In the genomic region with DNA sequence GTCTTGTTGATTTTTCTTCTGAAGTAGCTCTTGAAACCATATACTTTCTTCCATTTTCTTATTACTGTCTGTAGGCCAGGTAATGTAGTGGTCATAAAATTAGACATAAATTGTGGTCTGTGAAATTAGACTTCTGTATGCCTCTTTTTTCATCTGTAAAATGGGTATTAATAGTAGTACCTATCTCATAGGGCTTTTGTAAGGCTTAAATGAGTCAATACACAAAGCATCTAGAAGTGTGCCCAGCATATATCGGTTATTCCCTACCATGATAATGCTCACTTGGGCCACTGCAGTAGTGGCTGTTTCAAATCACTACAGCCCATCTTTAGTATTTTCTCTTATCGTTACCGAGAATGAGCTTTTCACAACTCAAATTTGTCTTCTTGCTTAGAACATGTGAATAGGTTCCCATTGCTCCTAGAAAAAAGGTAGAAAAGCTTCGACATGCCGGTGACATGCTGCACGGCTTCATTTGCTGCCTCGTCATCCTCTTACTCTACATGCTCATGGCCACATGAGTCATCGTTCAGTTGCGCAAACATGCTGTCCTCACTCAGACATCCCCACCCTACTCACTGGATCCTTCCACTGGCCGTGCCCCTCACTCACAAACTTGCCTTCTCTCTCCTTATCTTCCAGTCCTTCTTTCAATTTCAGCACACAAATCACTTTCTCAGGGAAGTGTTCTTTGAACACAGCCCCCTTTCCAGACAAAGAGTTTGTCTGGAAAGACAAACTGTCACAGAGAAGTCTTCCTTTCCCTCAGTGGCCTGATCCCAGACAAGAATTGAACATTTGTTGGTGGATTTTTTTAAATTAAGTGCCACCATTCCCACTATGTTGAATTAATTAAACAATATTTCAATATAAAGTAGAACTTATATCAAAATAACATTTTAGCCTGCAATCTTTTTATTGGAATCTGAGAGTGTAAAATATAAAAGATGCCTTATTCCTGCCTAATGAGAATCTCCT, we compare ENCODE assay signal across 8 cellular contexts. TPM values are rescaled to one million over a fixed set of nuclear protein-coding genes. Genes with fewer than 3 reads are reported as not detected.
DNase-seq lines count a peak whose midpoint lies in the region; ATAC-seq and TF ChIP-seq lines count a peak whose summit lies in the region.

No MANE protein-coding gene starts in this region.

- no peak for TF ChIP-seq CTCF in fibroblast of mammary gland (conservative IDR thresholded peaks at IDR 0.05; ENCODE audit: control insufficient read depth, insufficient read depth, low read depth, low read length)

- DNase-seq in ELR (ENCODE audit: low read depth) (peak; percentile 96), fibroblast of mammary gland (ENCODE audit: low read depth) (peak; percentile 94), sciatic nerve (ENCODE audit: low spot score) (peak; percentile 66), NCI-H2227 treated with DMSO at 0.1 percent for 48 hours (lab: John Stamatoyannopoulos, UW) (no peak), nucleus accumbens (lab: John Stamatoyannopoulos, UW) (no peak)
- DNase-seq in activated CD8-positive, alpha-beta memory T cell treated with anti-CD3 and anti-CD28 coated beads, Interleukin-2, amount 50 U/mL, for 4 hours: no peak

- H3K4me3 ChIP-seq in fibroblast of mammary gland (ENCODE audit: control insufficient read depth, low read depth, low read length): no peak overlapping the region

- intact Hi-C loops in sciatic nerve (cut with DNase I): no loop called here

- peak; percentile 69 for ATAC-seq in sciatic nerve
- ATAC-seq in GM18520 (IDR thresholded peaks at IDR 0.05; ENCODE audit: unreplicated experiment): no peak

TF ChIP-seq in PFSK-1, 5 proteins besides CTCF, POLR2A, EP300 and RAD21:
- TF ChIP-seq FOXP2 (optimal IDR thresholded peaks at IDR 0.05; ENCODE audit: borderline replicate concordance, extremely low read depth, extremely low read length, insufficient read depth) (peak; percentile 62), SIN3A (IDR thresholded peaks at IDR 0.05; ENCODE audit: borderline replicate concordance, insufficient read depth, low read length) (peak; percentile 50; the same call in 1 of the 2 replicates)
- TF ChIP-seq, protein P1, sequence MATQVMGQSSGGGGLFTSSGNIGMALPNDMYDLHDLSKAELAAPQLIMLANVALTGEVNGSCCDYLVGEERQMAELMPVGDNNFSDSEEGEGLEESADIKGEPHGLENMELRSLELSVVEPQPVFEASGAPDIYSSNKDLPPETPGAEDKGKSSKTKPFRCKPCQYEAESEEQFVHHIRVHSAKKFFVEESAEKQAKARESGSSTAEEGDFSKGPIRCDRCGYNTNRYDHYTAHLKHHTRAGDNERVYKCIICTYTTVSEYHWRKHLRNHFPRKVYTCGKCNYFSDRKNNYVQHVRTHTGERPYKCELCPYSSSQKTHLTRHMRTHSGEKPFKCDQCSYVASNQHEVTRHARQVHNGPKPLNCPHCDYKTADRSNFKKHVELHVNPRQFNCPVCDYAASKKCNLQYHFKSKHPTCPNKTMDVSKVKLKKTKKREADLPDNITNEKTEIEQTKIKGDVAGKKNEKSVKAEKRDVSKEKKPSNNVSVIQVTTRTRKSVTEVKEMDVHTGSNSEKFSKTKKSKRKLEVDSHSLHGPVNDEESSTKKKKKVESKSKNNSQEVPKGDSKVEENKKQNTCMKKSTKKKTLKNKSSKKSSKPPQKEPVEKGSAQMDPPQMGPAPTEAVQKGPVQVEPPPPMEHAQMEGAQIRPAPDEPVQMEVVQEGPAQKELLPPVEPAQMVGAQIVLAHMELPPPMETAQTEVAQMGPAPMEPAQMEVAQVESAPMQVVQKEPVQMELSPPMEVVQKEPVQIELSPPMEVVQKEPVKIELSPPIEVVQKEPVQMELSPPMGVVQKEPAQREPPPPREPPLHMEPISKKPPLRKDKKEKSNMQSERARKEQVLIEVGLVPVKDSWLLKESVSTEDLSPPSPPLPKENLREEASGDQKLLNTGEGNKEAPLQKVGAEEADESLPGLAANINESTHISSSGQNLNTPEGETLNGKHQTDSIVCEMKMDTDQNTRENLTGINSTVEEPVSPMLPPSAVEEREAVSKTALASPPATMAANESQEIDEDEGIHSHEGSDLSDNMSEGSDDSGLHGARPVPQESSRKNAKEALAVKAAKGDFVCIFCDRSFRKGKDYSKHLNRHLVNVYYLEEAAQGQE (IDR thresholded peaks at IDR 0.05; ENCODE audit: insufficient read depth in 1 of 2, low read depth in 2 of 2, low read length in 2 of 2): no peak

RNA-seq across cellular contexts. Expression of a gene that starts 32.2 kb away (rescaled TPM):
- polyA plus RNA-seq in PFSK-1 (2012; ENCODE audit: insufficient read length, low read depth): 0.26 TPM
- total RNA-seq in sciatic nerve: 0.22 TPM

RNA-seq across cellular contexts. Expression of a gene that starts 50.0 kb away (rescaled TPM):
- 27.7 TPM for polyA plus RNA-seq in PFSK-1 (2012; ENCODE audit: insufficient read length, low read depth)
- total RNA-seq in sciatic nerve: 17.2 TPM

Comparison
In these comparisons a context has a peak if more than half of its experiments do, and no peak if none do; other contexts are left out.
1. DNase-seq: peak in ELR (single experiment), fibroblast of mammary gland (single experiment) and sciatic nerve (single experiment); none in activated CD8-positive, alpha-beta memory T cell treated with anti-CD3 and anti-CD28 coated beads, Interleukin-2, amount 50 U/mL, for 4 hours (single experiment), NCI-H2227 treated with DMSO at 0.1 percent for 48 hours (single experiment) and nucleus accumbens (0 of 56).